In genomic region chr16:89011909-89012621, GRCh38 we compare ENCODE assay signal across 25 cellular contexts. TPM values are rescaled to one million over a fixed set of nuclear protein-coding genes. Genes with fewer than 3 reads are reported as not detected.
"Had no signal": no experiment of that assay in that cellular context is flagged by ENCODE, and none has a peak within 500 bp of the region (broad histone marks: within the 10 kb centered on the region; RNA-seq: fewer than 3 reads in every experiment).

No MANE protein-coding gene starts in this region.

- H3K4me3 ChIP-seq: MG63 had no signal

- H3K27ac ChIP-seq: HL-60 had no signal

- H3K36me3 ChIP-seq: MG63 had no signal

- H3K9ac ChIP-seq: SK-N-SH had no signal

- DNase-seq: Karpas-422, KG1, MG63, NCI-H1092, NCI-H1105 treated with DMSO at 0.1 percent for 48 hours, NCI-H1417 treated with DMSO at 0.1 percent for 48 hours, NCI-H146, NCI-H1694 treated with DMSO at 0.1 percent for 48 hours, NCI-H1930, NCI-H2081, NCI-H2171, NCI-H226, NCI-H446, NCI-H510A, NCI-H524 treated with DMSO at 0.1 percent for 48 hours, NCI-H69, NCI-H774, RPMI8226, SHP77, SK-N-SH, SW 1271 had no signal

- H3K27me3 ChIP-seq: MG63 had no signal

- FAIRE-seq: HTR-8/SVneo, RCC 7860 had no signal

- H3K9me3 ChIP-seq: MG63, SK-N-SH had no signal

RNA-seq across cellular contexts. Expression of gene CBFA2T3, which starts 35.1 kb away (rescaled TPM):
- total RNA-seq: SK-MEL-5 had no signal
- polyA plus RNA-seq: SK-N-SH had no signal
